ENCODE assay signal across 14 cellular contexts in the genomic region with DNA sequence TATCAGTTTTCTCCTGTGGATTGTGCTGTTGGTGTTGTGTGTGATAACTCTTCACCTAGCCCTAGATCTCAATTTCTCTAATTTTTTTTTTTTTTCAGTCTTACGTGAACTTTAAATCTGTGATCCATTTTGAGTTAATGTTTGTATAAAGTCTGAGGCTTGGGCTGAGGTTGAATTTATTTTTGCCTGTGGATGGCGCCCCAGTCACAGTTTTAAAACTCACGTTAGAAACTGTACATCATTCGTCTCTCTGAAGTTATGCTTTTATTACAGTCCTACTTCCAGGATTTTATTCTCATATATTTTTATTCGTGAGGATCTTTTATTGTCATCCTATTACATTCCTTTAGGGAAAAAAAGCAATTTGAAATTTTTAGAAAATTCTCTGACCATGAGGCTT.
DNase-seq lines count a peak whose midpoint lies in the region; ATAC-seq and TF ChIP-seq lines count a peak whose summit lies in the region.
"Had no signal": no experiment of that assay in that cellular context is flagged by ENCODE, and none has a peak within 500 bp of the region (broad histone marks: within the 10 kb centered on the region; RNA-seq: fewer than 3 reads in every experiment).

No MANE protein-coding gene starts in this region.

- peak; percentile 60 for ATAC-seq in CD4-positive, alpha-beta T cell (ENCODE audit: poor library complexity)
- ATAC-seq in activated T-helper 17 cell treated with anti-CD3 and anti-CD28 coated beads, Interleukin-2, amount 50 U/mL, for 72 hours (replicated peaks), result peak; percentile 39
- ATAC-seq in mucosa of descending colon, result no peak
- ATAC-seq: left lobe of liver had no signal

- H3K27me3 ChIP-seq in CD4-positive, alpha-beta T cell (ENCODE audit: control insufficient read depth, insufficient read depth, low read length), result no peaks in the 10 kb centered on the region
- H3K27me3 ChIP-seq in hepatocyte, result no peaks in the 10 kb centered on the region

- peak overlapping the region; percentile 62 for H3K27ac ChIP-seq in CD4-positive, alpha-beta T cell (ENCODE audit: low read depth, low read length)
- H3K27ac ChIP-seq in hepatocyte, result no peak overlapping the region
- H3K27ac ChIP-seq: C4-2B, GM23248, parathyroid adenoma had no signal

- H3K9me3 Mint-ChIP-seq in CD4-positive, alpha-beta T cell, result peaks cover 3% of the 10 kb centered on the region
- H3K9me3 Mint-ChIP-seq in HFFc6, result peaks cover 17% of the 10 kb centered on the region
- H3K9me3 Mint-ChIP-seq in activated T-helper 17 cell treated with anti-CD3 and anti-CD28 coated beads, Interleukin-2, amount 50 U/mL, for 72 hours, result peaks cover 8% of the 10 kb centered on the region

- TF ChIP-seq CTCF in CD4-positive, alpha-beta T cell (IDR thresholded peaks at IDR 0.05), result peak; percentile 55
- peak; percentile 18; the same call in 1 of the 2 replicates for TF ChIP-seq CTCF in HFFc6 (IDR thresholded peaks at IDR 0.05)
- TF ChIP-seq CTCF in hepatocyte (IDR thresholded peaks at IDR 0.05; ENCODE audit: poor library complexity), result peak; percentile 22
- TF ChIP-seq CTCF in mucosa of descending colon (IDR thresholded peaks at IDR 0.05), result no peak

- peaks cover 3% of the 10 kb centered on the region for H3K9me3 ChIP-seq in CD4-positive, alpha-beta T cell (ENCODE audit: control insufficient read depth, low read length)
- H3K9me3 ChIP-seq in hepatocyte (ENCODE audit: low read depth), result no peaks in the 10 kb centered on the region
- no peaks in the 10 kb centered on the region for H3K9me3 ChIP-seq in mucosa of descending colon

- H4K20me1 ChIP-seq in hepatocyte (ENCODE audit: insufficient read depth, poor library complexity, severe bottlenecking), result peaks cover 22% of the 10 kb centered on the region

- H3K4me3 Mint-ChIP-seq in CD4-positive, alpha-beta T cell, result peak overlapping the region; percentile 35
- no peak overlapping the region for H3K4me3 Mint-ChIP-seq in HFFc6
- H3K4me3 Mint-ChIP-seq in activated T-helper 17 cell treated with anti-CD3 and anti-CD28 coated beads, Interleukin-2, amount 50 U/mL, for 72 hours, result peak overlapping the region; percentile 34

- WGBS in hepatocyte (ENCODE audit: low lambda C conversion rate, missing lambda C conversion rate), result 86% methylated on average over 5 of the region's 5 CpGs

- H3K4me2 ChIP-seq in hepatocyte, result no peak overlapping the region

- intact Hi-C loops in CD4-positive, alpha-beta T cell (cut with DNase I, micrococcal nuclease), result no loop called here
- intact Hi-C loops in mucosa of descending colon (cut with DNase I, micrococcal nuclease), result no loop called here

- CTCF ChIA-PET in CD4-positive, alpha-beta T cell (lab: Charles Lee), result no interaction called here

- no peak overlapping the region for H3K4me3 ChIP-seq in hepatocyte
- H3K4me3 ChIP-seq in mucosa of descending colon, result no peak overlapping the region
- H3K4me3 ChIP-seq: GM23248 had no signal

- no peaks in the 10 kb centered on the region for H3K36me3 ChIP-seq in hepatocyte (replicated peaks; ENCODE audit: insufficient read depth, low read depth)
- H3K36me3 ChIP-seq in mucosa of descending colon (ENCODE audit: low read depth), result peaks cover 3% of the 10 kb centered on the region

- H3K4me1 ChIP-seq in hepatocyte (ENCODE audit: insufficient read depth) (peaks cover 12% of the 10 kb centered on the region), mucosa of descending colon (ENCODE audit: low read depth) (no peaks in the 10 kb centered on the region)
- H3K4me1 ChIP-seq: parathyroid adenoma had no signal

- POLR2A ChIA-PET in CD4-positive, alpha-beta T cell (lab: Charles Lee), result interaction anchor here (0.7 kb wide), 1 partner anchor 91 kb away, joined by 3 read pairs; no protein-coding TSS in a partner anchor

- H3K27ac Mint-ChIP-seq in CD4-positive, alpha-beta T cell, result peak overlapping the region; percentile 93
- H3K27ac Mint-ChIP-seq in HFFc6, result peak overlapping the region; percentile 55; the same call in 1 of the 2 replicates
- H3K27ac Mint-ChIP-seq in activated T-helper 17 cell treated with anti-CD3 and anti-CD28 coated beads, Interleukin-2, amount 50 U/mL, for 72 hours, result peak overlapping the region; percentile 84

- peaks cover 51% of the 10 kb centered on the region for H3K4me1 Mint-ChIP-seq in CD4-positive, alpha-beta T cell (ENCODE audit: low read depth)
- H3K4me1 Mint-ChIP-seq in HFFc6 (ENCODE audit: low read depth), result peaks cover 6% of the 10 kb centered on the region; the same call in 1 of the 2 replicates
- peaks cover 31% of the 10 kb centered on the region for H3K4me1 Mint-ChIP-seq in activated T-helper 17 cell treated with anti-CD3 and anti-CD28 coated beads, Interleukin-2, amount 50 U/mL, for 72 hours

- H3K27me3 Mint-ChIP-seq in CD4-positive, alpha-beta T cell, result no peaks in the 10 kb centered on the region
- peaks cover 4% of the 10 kb centered on the region for H3K27me3 Mint-ChIP-seq in HFFc6 (ENCODE audit: insufficient read depth)
- H3K27me3 Mint-ChIP-seq in activated T-helper 17 cell treated with anti-CD3 and anti-CD28 coated beads, Interleukin-2, amount 50 U/mL, for 72 hours, result no peaks in the 10 kb centered on the region

- H3K36me3 Mint-ChIP-seq in CD4-positive, alpha-beta T cell (ENCODE audit: low read depth), result peaks cover 84% of the 10 kb centered on the region
- peaks cover 47% of the 10 kb centered on the region for H3K36me3 Mint-ChIP-seq in HFFc6 (ENCODE audit: low read depth)
- peaks cover 78% of the 10 kb centered on the region for H3K36me3 Mint-ChIP-seq in activated T-helper 17 cell treated with anti-CD3 and anti-CD28 coated beads, Interleukin-2, amount 50 U/mL, for 72 hours (ENCODE audit: low read depth)

- no peak overlapping the region for H2AFZ ChIP-seq in hepatocyte
- H2AFZ ChIP-seq: GM23248, parathyroid adenoma had no signal

- H3K9me2 ChIP-seq in hepatocyte (replicated peaks; ENCODE audit: insufficient read depth), result no peaks in the 10 kb centered on the region

- DNase-seq in CD4-positive, alpha-beta T cell, result peak in 5 of 10 experiments; percentile 26 to 50 (median 37)
- DNase-seq in HFFc6, result no peak
- DNase-seq in hepatocyte (ENCODE audit: low spot score), result no peak
- no peak for DNase-seq in COLO668 (lab: John Stamatoyannopoulos, UW; ENCODE audit: unreplicated experiment)
- no peak for DNase-seq in H4 (ENCODE audit: low spot score)
- DNase-seq in mucosa of descending colon, result no peak
- DNase-seq in NCI-H187 (lab: John Stamatoyannopoulos, UW), result no peak
- DNase-seq: GM23248, KG1, NCI-H1930 had no signal

- H3K79me2 ChIP-seq in hepatocyte, result peaks cover 46% of the 10 kb centered on the region
